ENCODE assay signal across 1 cellular context in the genomic region with DNA sequence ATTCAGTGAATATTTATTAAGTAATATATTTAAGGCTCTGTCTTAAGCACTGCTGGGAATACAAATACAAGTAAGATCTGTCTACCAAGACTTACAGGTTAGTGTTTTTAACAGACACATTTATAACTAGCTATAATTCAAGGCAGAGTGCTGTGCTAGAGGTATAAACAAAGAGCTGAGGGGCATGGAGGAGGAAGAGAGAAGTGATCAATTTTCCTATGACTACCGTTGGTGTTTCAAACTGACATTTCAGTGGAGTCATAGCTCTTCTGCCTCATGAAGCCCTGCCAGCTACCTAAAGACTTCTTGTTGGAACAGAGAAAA.
TF ChIP-seq lines count a peak whose summit lies in the region.

No MANE protein-coding gene starts in this region.

TF ChIP-seq in SK-N-SH treated with all-trans-retinoic acid at 6 μM for 48 hours, 23 proteins besides CTCF, POLR2A, EP300 and RAD21 (continued from another document):
- TF ChIP-seq, protein P1, sequence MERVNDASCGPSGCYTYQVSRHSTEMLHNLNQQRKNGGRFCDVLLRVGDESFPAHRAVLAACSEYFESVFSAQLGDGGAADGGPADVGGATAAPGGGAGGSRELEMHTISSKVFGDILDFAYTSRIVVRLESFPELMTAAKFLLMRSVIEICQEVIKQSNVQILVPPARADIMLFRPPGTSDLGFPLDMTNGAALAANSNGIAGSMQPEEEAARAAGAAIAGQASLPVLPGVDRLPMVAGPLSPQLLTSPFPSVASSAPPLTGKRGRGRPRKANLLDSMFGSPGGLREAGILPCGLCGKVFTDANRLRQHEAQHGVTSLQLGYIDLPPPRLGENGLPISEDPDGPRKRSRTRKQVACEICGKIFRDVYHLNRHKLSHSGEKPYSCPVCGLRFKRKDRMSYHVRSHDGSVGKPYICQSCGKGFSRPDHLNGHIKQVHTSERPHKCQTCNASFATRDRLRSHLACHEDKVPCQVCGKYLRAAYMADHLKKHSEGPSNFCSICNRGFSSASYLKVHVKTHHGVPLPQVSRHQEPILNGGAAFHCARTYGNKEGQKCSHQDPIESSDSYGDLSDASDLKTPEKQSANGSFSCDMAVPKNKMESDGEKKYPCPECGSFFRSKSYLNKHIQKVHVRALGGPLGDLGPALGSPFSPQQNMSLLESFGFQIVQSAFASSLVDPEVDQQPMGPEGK (CRISPR knock-in tag; IDR thresholded peaks at IDR 0.05; ENCODE audit: borderline replicate concordance): no peak
- TF ChIP-seq ZFP3 (CRISPR knock-in tag; IDR thresholded peaks at IDR 0.05): no peak
- TF ChIP-seq ARNTL (CRISPR knock-in tag; IDR thresholded peaks at IDR 0.05; ENCODE audit: borderline replicate concordance, low read depth): no peak
- no peak for TF ChIP-seq OSR1 (CRISPR knock-in tag; IDR thresholded peaks at IDR 0.05)
